ENCODE assay signal across 9 cellular contexts in the genomic region with DNA sequence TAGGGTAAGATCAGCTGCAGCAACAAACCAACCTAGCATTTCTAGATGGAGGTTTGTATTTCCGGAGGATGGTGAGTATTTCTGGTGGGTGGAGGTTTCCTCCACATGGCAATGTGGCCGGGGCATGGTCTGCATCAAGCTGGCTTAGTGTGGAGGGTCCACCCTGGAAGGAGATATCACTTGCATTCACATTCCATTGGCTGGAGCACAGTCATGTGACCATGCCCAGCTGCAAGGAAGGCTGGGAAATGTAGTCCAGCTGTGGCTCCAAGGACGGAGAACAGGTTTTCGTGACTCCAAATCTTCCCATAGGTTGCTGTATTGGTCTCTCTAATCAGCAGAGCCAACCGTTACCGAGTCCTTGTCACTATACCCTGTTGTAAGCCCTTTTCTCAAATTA.
DNase-seq lines count a peak whose midpoint lies in the region; ATAC-seq and TF ChIP-seq lines count a peak whose summit lies in the region.
"Had no signal": no experiment of that assay in that cellular context is flagged by ENCODE, and none has a peak within 500 bp of the region (broad histone marks: within the 10 kb centered on the region; RNA-seq: fewer than 3 reads in every experiment).

No MANE protein-coding gene starts in this region.

- H3K27me3 ChIP-seq in H9 (ENCODE audit: insufficient read depth, low read length) = no peaks in the 10 kb centered on the region

- no peaks in the 10 kb centered on the region for H3K79me1 ChIP-seq in H9 (ENCODE audit: insufficient read depth, low read depth, low read length, poor library complexity, severe bottlenecking)

- no peaks in the 10 kb centered on the region for H3K9me3 ChIP-seq in H9 (ENCODE audit: control insufficient read depth, low read depth, low read length)

- H2BK20ac ChIP-seq in H9 (ENCODE audit: low read depth, low read length, poor library complexity, severe bottlenecking) = no peak overlapping the region

- H3K9me3 Mint-ChIP-seq in H9 = no peaks in the 10 kb centered on the region

- no peak overlapping the region for H3K4ac ChIP-seq in H9 (ENCODE audit: low read depth, low read length)

- H2AK5ac ChIP-seq in H9 (ENCODE audit: insufficient read length, low read length) = no peak overlapping the region

- no peak overlapping the region for H4K91ac ChIP-seq in H9 (ENCODE audit: insufficient read length, low read depth, low read length)

- H3K36me3 Mint-ChIP-seq in H9 (ENCODE audit: insufficient read depth in 1 of 3, low read depth in 3 of 3) = peaks cover 0 to 2% (median 0%) of the 10 kb centered on the region in 3 experiments; a peak in 1 of 7 replicates

- no peak for ATAC-seq in HG02623 (IDR thresholded peaks at IDR 0.05; ENCODE audit: unreplicated experiment)
- no peak for ATAC-seq in GM21717 (IDR thresholded peaks at IDR 0.05; ENCODE audit: unreplicated experiment)

- H3K4me3 Mint-ChIP-seq in H9 = peak overlapping the region in 1 of 2 experiments; percentile 7; a peak in 2 of 5 replicates

- TF ChIP-seq CTCF in H9 (conservative IDR thresholded peaks at IDR 0.05) = no peak

- H3K27ac ChIP-seq in H9 (ENCODE audit: insufficient read length, low read depth, low read length) (no peak overlapping the region), substantia nigra (ENCODE audit: low read depth, low read length, poor library complexity, severe bottlenecking) (peak overlapping the region; percentile 87)

- H3K18ac ChIP-seq in H9 (ENCODE audit: insufficient read length, low read depth, low read length) = no peak overlapping the region

- H3K4me1 ChIP-seq in H9 (ENCODE audit: insufficient read depth, low read length) = peaks cover 11% of the 10 kb centered on the region

- H3K27ac Mint-ChIP-seq in H9 = peak overlapping the region in 1 of 3 experiments; percentile 4; a peak in 2 of 7 replicates

- no peak overlapping the region for H2BK12ac ChIP-seq in H9 (ENCODE audit: insufficient read length, low read depth, low read length)

- H2BK120ac ChIP-seq in H9 (ENCODE audit: low read depth, low read length, poor library complexity, severe bottlenecking) = no peak overlapping the region

- no peak overlapping the region for H3T11ph ChIP-seq in H9 (ENCODE audit: low read length)

- no peak overlapping the region for H2BK5ac ChIP-seq in H9 (ENCODE audit: insufficient read length, low read length)

- WGBS in H9 (ENCODE audit: extremely low coverage, insufficient read length, low lambda C conversion rate) = no CpG with 5 or more reads among the region's 6 CpGs

- no peak overlapping the region for H3K14ac ChIP-seq in H9 (ENCODE audit: insufficient read depth, low read length)

- H3K27me3 Mint-ChIP-seq in H9 (ENCODE audit: low read depth) = peaks cover 4% of the 10 kb centered on the region

- H3K23me2 ChIP-seq in H9 (ENCODE audit: insufficient read length, low read depth, low read length, poor library complexity, severe bottlenecking) = no peaks in the 10 kb centered on the region

- H3K56ac ChIP-seq in H9 (ENCODE audit: insufficient read length, low read depth, low read length) = no peak overlapping the region

- no peak overlapping the region for H4K8ac ChIP-seq in H9 (replicated peaks; ENCODE audit: insufficient read length, low read depth, low read length)

- H3K9ac ChIP-seq in H9 (ENCODE audit: extremely low read depth, insufficient read length, low read length) = no peak overlapping the region

- H4K5ac ChIP-seq in H9 (ENCODE audit: insufficient read length, low read depth, low read length) = no peak overlapping the region

- no peak overlapping the region for H3K23ac ChIP-seq in H9 (ENCODE audit: insufficient read length, low read depth, low read length)

- H3K4me1 Mint-ChIP-seq in H9 = peaks cover 36 to 45% of the 10 kb centered on the region in 2 experiments

- no peak overlapping the region for H2BK15ac ChIP-seq in H9 (ENCODE audit: low read depth, low read length)

- no peaks in the 10 kb centered on the region for H4K20me1 ChIP-seq in H9 (ENCODE audit: control insufficient read depth, insufficient read depth, insufficient read length)

- DNase-seq in C1 segment of cervical spinal cord (lab: John Stamatoyannopoulos, UW) (peak in 12 of 14 donors; percentile 21 to 66 (median 50)), H9 (peak; percentile 98), SK-N-DZ (ENCODE audit: low spot score) (peak; percentile 85), amygdala (lab: John Stamatoyannopoulos, UW) (peak in 47 of 56 donors; percentile 19 to 87 (median 52)), iris pigment epithelial cell (ENCODE audit: low read depth) (peak; percentile 36), substantia nigra (lab: John Stamatoyannopoulos, UW) (peak in 44 of 49 donors; percentile 24 to 88 (median 60))
- DNase-seq: left cardiac atrium had no signal

- H2AFZ ChIP-seq in H9 (ENCODE audit: low read length) = no peak overlapping the region

- no peaks in the 10 kb centered on the region for H3K79me2 ChIP-seq in H9 (ENCODE audit: insufficient read depth, low read length)

- H3K4me2 ChIP-seq in H9 (ENCODE audit: insufficient read depth, insufficient read length, low read length) = peak overlapping the region; percentile 7

Comparison
In these comparisons a context has a peak if more than half of its experiments do, and no peak if none do; other contexts are left out.
1. DNase-seq: peak in every context shown above with its lines; median percentile 98 in H9; 85 in SK-N-DZ; 60 in substantia nigra; 52 in amygdala; 50 in C1 segment of cervical spinal cord; 36 in iris pigment epithelial cell.